21 cellular contexts compared by ENCODE assay signal in genomic region chr12:108619369-108620160, GRCh38. TPM values are rescaled to one million over a fixed set of nuclear protein-coding genes. Genes with fewer than 3 reads are reported as not detected.
DNase-seq lines count a peak whose midpoint lies in the region; ATAC-seq and TF ChIP-seq lines count a peak whose summit lies in the region.
"Had no signal": no experiment of that assay in that cellular context is flagged by ENCODE, and none has a peak within 500 bp of the region (broad histone marks: within the 10 kb centered on the region; RNA-seq: fewer than 3 reads in every experiment).

No MANE protein-coding gene starts in this region.

- H3K9me3 ChIP-seq in PC-9 (ENCODE audit: insufficient read depth, low read depth): no peaks in the 10 kb centered on the region
- no peaks in the 10 kb centered on the region for H3K9me3 ChIP-seq in smooth muscle cell (replicated peaks; ENCODE audit: low read depth)
- H3K9me3 ChIP-seq: upper lobe of right lung had no signal

- peaks cover 4% of the 10 kb centered on the region for H3K9me3 Mint-ChIP-seq in activated CD8-positive, alpha-beta memory T cell treated with anti-CD3 and anti-CD28 coated beads, Interleukin-2, amount 10 ng/mL, durations not matched to agents 7 days and 5 days (ENCODE audit: low read depth)
- H3K9me3 Mint-ChIP-seq in effector memory CD8-positive, alpha-beta T cell: peaks cover 0 to 7% of the 10 kb centered on the region in 2 donors

- BruUV-seq in PC-9 (replicated peaks; lab: Mats Ljungman, UMichigan): no TSS peak

- no peaks in the 10 kb centered on the region for H4K20me1 ChIP-seq in PC-9 (ENCODE audit: insufficient read depth)
- H4K20me1 ChIP-seq in smooth muscle cell (ENCODE audit: low read depth): no peaks in the 10 kb centered on the region
- H4K20me1 ChIP-seq: BLaER1 treated with 17β-estradiol and CSF1 and Interleukin-3, amounts not matched to agents 10 nM and 100 nM had no signal

- H3K27ac ChIP-seq in PC-9 (no peak overlapping the region), smooth muscle cell (ENCODE audit: low read depth) (peak overlapping the region; percentile 35)
- H3K27ac ChIP-seq: GM23248, WERI-Rb-1 had no signal

- H3K4me3 ChIP-seq in PC-9 (no peak overlapping the region), smooth muscle cell (no peak overlapping the region)
- H3K4me3 ChIP-seq: BLaER1 treated with 17β-estradiol and CSF1 and Interleukin-3, amounts not matched to agents 10 nM and 100 nM; GM23248; upper lobe of right lung had no signal

- CTCF ChIA-PET in activated CD8-positive, alpha-beta memory T cell treated with anti-CD3 and anti-CD28 coated beads, Interleukin-2, amount 10 ng/mL, durations not matched to agents 7 days and 5 days (lab: Charles Lee): interaction anchor here (0.6 to 11.2 kb wide), 12 partner anchors 12 to 1279 kb away, joined by 3 to 382 read pairs (median 6); partner anchors contain the start of genes ISCU, SART3 and SELPLG
- CTCF ChIA-PET in PC-9 (lab: Charles Lee): no interaction called here

- no peak for ATAC-seq in activated CD8-positive, alpha-beta memory T cell treated with anti-CD3 and anti-CD28 coated beads, Interleukin-2, amount 10 ng/mL, durations not matched to agents 7 days and 5 days
- ATAC-seq in effector memory CD8-positive, alpha-beta T cell (replicated peaks): no peak
- ATAC-seq in HG02763 (IDR thresholded peaks at IDR 0.05; ENCODE audit: unreplicated experiment): no peak
- ATAC-seq: left colon; right cardiac atrium; stimulated activated naive CD8-positive, alpha-beta T cell treated with anti-CD3 and anti-CD28 coated beads, Interleukin-15, amount 100 ng/mL, for 72 hours had no signal

- H3K4me3 Mint-ChIP-seq in activated CD8-positive, alpha-beta memory T cell treated with anti-CD3 and anti-CD28 coated beads, Interleukin-2, amount 10 ng/mL, durations not matched to agents 7 days and 5 days: no peak overlapping the region
- H3K4me3 Mint-ChIP-seq in effector memory CD8-positive, alpha-beta T cell: peak overlapping the region in 1 of 2 donors; percentile 9
- H3K4me3 Mint-ChIP-seq: stimulated activated naive CD8-positive, alpha-beta T cell treated with anti-CD3 and anti-CD28 coated beads, Interleukin-15, amount 100 ng/mL, for 72 hours had no signal

- no peak for DNase-seq in activated CD8-positive, alpha-beta memory T cell treated with anti-CD3 and anti-CD28 coated beads, Interleukin-2, amount 10 ng/mL, durations not matched to agents 7 days and 5 days
- no peak for DNase-seq in activated CD8-positive, alpha-beta memory T cell treated with anti-CD3 and anti-CD28 coated beads, Interleukin-2, amount 50 U/mL, for 4 hours
- DNase-seq in PC-9 (peak in 1 of 2 experiments; percentile 55), smooth muscle cell (lab: John Stamatoyannopoulos, UW; ENCODE audit: unreplicated experiment) (no peak), GM19238 (ENCODE audit: insufficient read length, low spot score) (no peak), iPS-NIHi11 (ENCODE audit: low spot score) (no peak)
- DNase-seq in effector memory CD8-positive, alpha-beta T cell: no peak
- DNase-seq: activated naive CD4-positive, alpha-beta T cell treated with anti-CD3 and anti-CD28 coated beads, Interleukin-2, amount 50 U/mL, for 16 hours; KBM-7; left colon; NCI-H1092; NCI-H524 treated with DMSO at 0.1 percent for 48 hours; Right ventricle myocardium superior; stimulated activated naive CD8-positive, alpha-beta T cell treated with anti-CD3 and anti-CD28 coated beads, Interleukin-15, amount 100 ng/mL, for 72 hours; upper lobe of right lung; WERI-Rb-1 had no signal

- H2AFZ ChIP-seq in PC-9: 0 out of 2 replicates have a peak overlapping the region, but pooled peaks have one; percentile 25
- H2AFZ ChIP-seq in smooth muscle cell (ENCODE audit: low read depth): no peak overlapping the region
- H2AFZ ChIP-seq: GM23248 had no signal

- no peaks in the 10 kb centered on the region for H3K9me2 ChIP-seq in PC-9 (ENCODE audit: insufficient read depth)

- H3K36me3 Mint-ChIP-seq in activated CD8-positive, alpha-beta memory T cell treated with anti-CD3 and anti-CD28 coated beads, Interleukin-2, amount 10 ng/mL, durations not matched to agents 7 days and 5 days: peaks cover 62% of the 10 kb centered on the region
- H3K36me3 Mint-ChIP-seq in effector memory CD8-positive, alpha-beta T cell (ENCODE audit: insufficient read depth): peaks cover 69% of the 10 kb centered on the region

- H3K27me3 ChIP-seq in PC-9 (ENCODE audit: insufficient read depth, low read depth) (no peaks in the 10 kb centered on the region), smooth muscle cell (ENCODE audit: low read depth) (no peaks in the 10 kb centered on the region)
- H3K27me3 ChIP-seq: BLaER1 treated with 17β-estradiol and CSF1 and Interleukin-3, amounts not matched to agents 10 nM and 100 nM; upper lobe of right lung had no signal

- peak overlapping the region; percentile 16 for H3K27ac Mint-ChIP-seq in activated CD8-positive, alpha-beta memory T cell treated with anti-CD3 and anti-CD28 coated beads, Interleukin-2, amount 10 ng/mL, durations not matched to agents 7 days and 5 days
- H3K27ac Mint-ChIP-seq in effector memory CD8-positive, alpha-beta T cell: peak overlapping the region; percentile 70 to 98

- WGBS in smooth muscle cell (ENCODE audit: low lambda C conversion rate): 70% methylated on average over 14 of the region's 14 CpGs

- H3K36me3 ChIP-seq in PC-9 (ENCODE audit: low read depth): no peaks in the 10 kb centered on the region
- H3K36me3 ChIP-seq in smooth muscle cell (ENCODE audit: low read depth): no peaks in the 10 kb centered on the region
- H3K36me3 ChIP-seq: upper lobe of right lung, WERI-Rb-1 had no signal

- peaks cover 63% of the 10 kb centered on the region for H3K4me1 Mint-ChIP-seq in activated CD8-positive, alpha-beta memory T cell treated with anti-CD3 and anti-CD28 coated beads, Interleukin-2, amount 10 ng/mL, durations not matched to agents 7 days and 5 days
- peaks cover 55 to 68% of the 10 kb centered on the region in 2 donors for H3K4me1 Mint-ChIP-seq in effector memory CD8-positive, alpha-beta T cell (ENCODE audit: low read depth in 2 of 2)

- peak overlapping the region; percentile 51 for H3K4me2 ChIP-seq in PC-9
- no peak overlapping the region for H3K4me2 ChIP-seq in smooth muscle cell

- H3K27me3 Mint-ChIP-seq in activated CD8-positive, alpha-beta memory T cell treated with anti-CD3 and anti-CD28 coated beads, Interleukin-2, amount 10 ng/mL, durations not matched to agents 7 days and 5 days: no peaks in the 10 kb centered on the region
- no peaks in the 10 kb centered on the region for H3K27me3 Mint-ChIP-seq in effector memory CD8-positive, alpha-beta T cell
- H3K27me3 Mint-ChIP-seq: stimulated activated naive CD8-positive, alpha-beta T cell treated with anti-CD3 and anti-CD28 coated beads, Interleukin-15, amount 100 ng/mL, for 72 hours had no signal

- intact Hi-C loops in PC-9 (cut with micrococcal nuclease; ENCODE audit: unreplicated experiment): loop anchor here (2.0 to 10.0 kb wide), 4 partner anchors 49 to 705 kb away; partner anchors contain the start of genes ALKBH2 and FICD

- H3K9ac ChIP-seq in smooth muscle cell (ENCODE audit: low read depth): no peak overlapping the region
- H3K9ac ChIP-seq: GM23248 had no signal

- H3K79me2 ChIP-seq in PC-9 (ENCODE audit: low read depth): no peaks in the 10 kb centered on the region
- no peaks in the 10 kb centered on the region for H3K79me2 ChIP-seq in smooth muscle cell (ENCODE audit: low read depth)

- no peak for TF ChIP-seq CTCF in PC-9 (conservative IDR thresholded peaks at IDR 0.05)
- no peak for TF ChIP-seq CTCF in smooth muscle cell (IDR thresholded peaks at IDR 0.05; ENCODE audit: borderline replicate concordance, insufficient read depth, poor library complexity, severe bottlenecking)

- H3K4me1 ChIP-seq in PC-9 (replicated peaks; ENCODE audit: insufficient read depth): peaks cover 16% of the 10 kb centered on the region
- H3K4me1 ChIP-seq in smooth muscle cell (ENCODE audit: low read depth): peaks cover 5% of the 10 kb centered on the region

- H3F3A ChIP-seq in PC-9 (ENCODE audit: insufficient read depth, low read depth): 0 out of 2 replicates have a peak, but pooled peaks cover 10% of the 10 kb centered on the region
- H3F3A ChIP-seq in smooth muscle cell (ENCODE audit: low read depth): peaks cover 6% of the 10 kb centered on the region

- POLR2A ChIA-PET in PC-9 (lab: Charles Lee; ENCODE audit: unreplicated experiment): interaction anchor here (0.6 kb wide), 1 partner anchor 918 kb away, joined by 8 read pairs; no protein-coding TSS in a partner anchor

RNA-seq across cellular contexts. Expression of gene SELPLG, which starts 14.1 kb away (rescaled TPM):
- total RNA-seq in activated CD8-positive, alpha-beta memory T cell treated with anti-CD3 and anti-CD28 coated beads, Interleukin-2, amount 10 ng/mL, durations not matched to agents 7 days and 5 days: 100 to 1,000 TPM; 148 to 184 TPM
- total RNA-seq in PC-9 (2021) (0.35 and 0.96 TPM in 2 replicates), smooth muscle cell (1.3 and 2.0 TPM in 2 replicates)
- polyA plus RNA-seq in smooth muscle cell: 0.09 and 1.6 TPM in 2 replicates

RNA-seq across cellular contexts. Expression of gene TMEM119, which starts 21.7 kb away (rescaled TPM):
- under 1 TPM; 0.16 to 0.20 TPM for total RNA-seq in activated CD8-positive, alpha-beta memory T cell treated with anti-CD3 and anti-CD28 coated beads, Interleukin-2, amount 10 ng/mL, durations not matched to agents 7 days and 5 days
- total RNA-seq in PC-9 (2021) (not detected in 2 replicates), smooth muscle cell (40.9 and 41.9 TPM in 2 replicates)
- polyA plus RNA-seq in smooth muscle cell: 67.2 and 103 TPM in 2 replicates
- total RNA-seq: A673 had no signal

RNA-seq across cellular contexts. Expression of gene ISCU, which starts 57.2 kb away (rescaled TPM):
- total RNA-seq in activated CD8-positive, alpha-beta memory T cell treated with anti-CD3 and anti-CD28 coated beads, Interleukin-2, amount 10 ng/mL, durations not matched to agents 7 days and 5 days: 10 to 100 TPM; 64.2 to 86.9 TPM
- total RNA-seq in PC-9 (2021) (84.8 and 86.7 TPM in 2 replicates), smooth muscle cell (134 and 138 TPM in 2 replicates)
- polyA plus RNA-seq in smooth muscle cell: 140 and 154 TPM in 2 replicates

RNA-seq across cellular contexts. Expression of gene SART3, which starts 58.6 kb away (rescaled TPM):
- 10 to 100 TPM; 81.2 to 99.7 TPM for total RNA-seq in activated CD8-positive, alpha-beta memory T cell treated with anti-CD3 and anti-CD28 coated beads, Interleukin-2, amount 10 ng/mL, durations not matched to agents 7 days and 5 days
- total RNA-seq in PC-9 (2021) (49.3 and 54.3 TPM in 2 replicates), smooth muscle cell (64.3 and 94.5 TPM in 2 replicates)
- polyA plus RNA-seq in smooth muscle cell: 22.7 and 27.2 TPM in 2 replicates

Comparison
In these comparisons a context has a peak if more than half of its experiments do, and no peak if none do; other contexts are left out.
1. RNA of gene SELPLG, which starts 14.1 kb away (total RNA-seq): 148 to 184 TPM in activated CD8-positive, alpha-beta memory T cell treated with anti-CD3 and anti-CD28 coated beads, Interleukin-2, amount 10 ng/mL, durations not matched to agents 7 days and 5 days; 1.3 to 2.0 TPM in smooth muscle cell and 0.35 to 0.96 TPM in PC-9; every median in the first group is over 10 times any median in the second.
2. RNA of gene TMEM119, which starts 21.7 kb away (total RNA-seq): 40.9 to 41.9 TPM in smooth muscle cell; 0.16 to 0.20 TPM in activated CD8-positive, alpha-beta memory T cell treated with anti-CD3 and anti-CD28 coated beads, Interleukin-2, amount 10 ng/mL, durations not matched to agents 7 days and 5 days and not detected in PC-9; every median in the first group is over 10 times any median in the second.